In the genomic region with DNA sequence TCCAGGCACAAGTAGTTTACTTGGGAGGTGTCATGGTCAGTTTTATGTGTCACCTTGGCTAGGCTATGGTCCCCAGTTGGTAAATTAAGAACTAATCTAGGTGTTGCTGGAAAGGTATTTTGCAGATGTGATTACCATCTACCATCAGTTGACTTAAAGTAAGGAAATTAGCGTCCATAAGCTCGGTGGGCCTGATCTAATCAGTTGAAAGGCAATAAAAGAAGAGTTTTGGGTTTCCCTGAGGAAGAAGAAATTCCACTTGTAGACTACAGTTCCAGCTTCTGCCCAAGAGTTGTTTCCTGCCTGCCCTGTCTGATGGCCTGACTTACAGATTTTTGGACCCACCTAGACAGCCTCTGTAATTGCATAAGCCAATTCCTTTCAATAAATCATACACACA, we compare ENCODE assay signal across 40 cellular contexts.
"Had no signal": no experiment of that assay in that cellular context is flagged by ENCODE, and none has a peak within 500 bp of the region (broad histone marks: within the 10 kb centered on the region; RNA-seq: fewer than 3 reads in every experiment).

No MANE protein-coding gene starts in this region.

- H3K36me3 ChIP-seq: adrenal gland, ascending aorta, brain microvascular endothelial cell, breast epithelium, cardiac muscle cell had no signal

- H3K36me3 Mint-ChIP-seq: activated naive CD4-positive, alpha-beta T cell treated with anti-CD3 and anti-CD28 coated beads, Interleukin-2, amount 10 ng/mL, durations not matched to agents 7 days and 5 days; activated naive CD8-positive, alpha-beta T cell treated with anti-CD3 and anti-CD28 coated beads, Interleukin-2, amount 10 ng/mL, durations not matched to agents 7 days and 5 days had no signal

- H3K9me3 ChIP-seq: adrenal gland, body of pancreas had no signal

- H3K27ac ChIP-seq: adrenal gland, ascending aorta, body of pancreas, brain microvascular endothelial cell, breast epithelium, cardiac muscle cell had no signal

- H3K4me3 ChIP-seq: adrenal gland, ascending aorta, body of pancreas, breast epithelium, cardiac muscle cell had no signal

- FAIRE-seq: astrocyte, bronchial epithelial cell had no signal

- DNase-seq: activated effector memory CD4-positive, alpha-beta T cell treated with anti-CD3 and anti-CD28 coated beads, Interleukin-2, amount 50 U/mL, for 16 hours; activated effector memory CD4-positive, alpha-beta T cell treated with Interleukin-2 at 50 U/mL for 16 hours; activated gamma-delta T cell; activated gamma-delta T cell treated with Interleukin-2 at 50 U/mL for 16 hours; activated naive CD4-positive, alpha-beta T cell; activated naive CD4-positive, alpha-beta T cell treated with anti-CD3 and anti-CD28 coated beads for 36 hours; activated naive CD4-positive, alpha-beta T cell treated with anti-CD3 and anti-CD28 coated beads, Interleukin-2, amount 10 ng/mL, durations not matched to agents 7 days and 5 days; activated naive CD4-positive, alpha-beta T cell treated with anti-CD3 and anti-CD28 coated beads, Interleukin-2, amount 50 U/mL, for 16 hours; activated naive CD4-positive, alpha-beta T cell treated with Interleukin-2 at 50 U/mL for 16 hours; activated naive CD8-positive, alpha-beta T cell treated with anti-CD3 and anti-CD28 coated beads for 36 hours; activated naive CD8-positive, alpha-beta T cell treated with anti-CD3 and anti-CD28 coated beads, Interleukin-2, amount 10 ng/mL, durations not matched to agents 7 days and 5 days; activated naive CD8-positive, alpha-beta T cell treated with anti-CD3 and anti-CD28 coated beads, Interleukin-2, amount 50 U/mL, for 24 hours; activated T-cell treated with anti-CD3 and anti-CD28 coated beads, Interleukin-2, amount 50 U/mL, for 1 hour; activated T-cell treated with anti-CD3 and anti-CD28 coated beads, Interleukin-2, amount 50 U/mL, for 24 hours; activated T-cell treated with anti-CD3 and anti-CD28 coated beads, Interleukin-2, amount 50 U/mL, for 4 hours; activated T-cell treated with anti-CD3 and anti-CD28 coated beads, Interleukin-2, amount 50 U/mL, for 48 hours; activated T-cell treated with anti-CD3 and anti-CD28 coated beads, Interleukin-2, amount 50 U/mL, for 72 hours; adrenal gland; amniotic stem cell; amygdala; anterior cingulate cortex; aorta; body of pancreas; brain microvascular endothelial cell; caudate nucleus; central memory CD4-positive, alpha-beta T cell; cerebellar nuclear complex had no signal

- H3K4me1 ChIP-seq: adrenal gland, ascending aorta, body of pancreas, breast epithelium had no signal

- H3K4me1 Mint-ChIP-seq: activated naive CD4-positive, alpha-beta T cell treated with anti-CD3 and anti-CD28 coated beads, Interleukin-2, amount 10 ng/mL, durations not matched to agents 7 days and 5 days; activated naive CD8-positive, alpha-beta T cell treated with anti-CD3 and anti-CD28 coated beads, Interleukin-2, amount 10 ng/mL, durations not matched to agents 7 days and 5 days; activated T-helper 17 cell treated with anti-CD3 and anti-CD28 coated beads, Interleukin-2, amount 50 U/mL, for 72 hours; central memory CD8-positive, alpha-beta T cell had no signal

- H3K27me3 Mint-ChIP-seq: activated naive CD4-positive, alpha-beta T cell treated with anti-CD3 and anti-CD28 coated beads, Interleukin-2, amount 50 U/mL, for 24 hours; activated naive CD8-positive, alpha-beta T cell; activated naive CD8-positive, alpha-beta T cell treated with anti-CD3 and anti-CD28 coated beads for 36 hours; activated naive CD8-positive, alpha-beta T cell treated with anti-CD3 and anti-CD28 coated beads, Interleukin-2, amount 10 ng/mL, durations not matched to agents 7 days and 5 days; activated T-cell treated with anti-CD3 and anti-CD28 coated beads, Interleukin-2, amount 50 U/mL, for 24 hours; central memory CD8-positive, alpha-beta T cell had no signal

- H3K4me3 Mint-ChIP-seq: activated naive CD4-positive, alpha-beta T cell treated with anti-CD3 and anti-CD28 coated beads for 36 hours; activated naive CD4-positive, alpha-beta T cell treated with anti-CD3 and anti-CD28 coated beads, Interleukin-2, amount 10 ng/mL, durations not matched to agents 7 days and 5 days; activated naive CD4-positive, alpha-beta T cell treated with anti-CD3 and anti-CD28 coated beads, Interleukin-2, amount 50 U/mL, for 24 hours; activated naive CD8-positive, alpha-beta T cell; activated naive CD8-positive, alpha-beta T cell treated with anti-CD3 and anti-CD28 coated beads for 36 hours; activated naive CD8-positive, alpha-beta T cell treated with anti-CD3 and anti-CD28 coated beads, Interleukin-2, amount 10 ng/mL, durations not matched to agents 7 days and 5 days; activated naive CD8-positive, alpha-beta T cell treated with anti-CD3 and anti-CD28 coated beads, Interleukin-2, amount 50 U/mL, for 24 hours; activated T-cell treated with anti-CD3 and anti-CD28 coated beads, Interleukin-2, amount 50 U/mL, for 24 hours; activated T-cell treated with anti-CD3 and anti-CD28 coated beads, Interleukin-2, amount 50 U/mL, for 4 hours; activated T-cell treated with anti-CD3 and anti-CD28 coated beads, Interleukin-2, amount 50 U/mL, for 72 hours; activated T-helper 1 cell treated with anti-CD3 and anti-CD28 coated beads, Interleukin-12 subunit alpha, Interleukin-12 subunit beta, Interleukin-2, Interleukin-4 antibody, amounts not matched to agents 30 ng/mL and 10 ng/mL and 1 ng/mL, durations not matched to agents 14 hours and 24 hours and 36 hours; activated T-helper 17 cell treated with anti-CD3 and anti-CD28 coated beads, Interleukin-2, amount 50 U/mL, for 72 hours; brain; central memory CD8-positive, alpha-beta T cell had no signal

- H3K27me3 ChIP-seq: adrenal gland, ascending aorta, body of pancreas, brain microvascular endothelial cell, breast epithelium, cardiac muscle cell had no signal

- ATAC-seq: activated naive CD4-positive, alpha-beta T cell treated with anti-CD3 and anti-CD28 coated beads, Interleukin-2, amount 50 U/mL, for 72 hours; activated naive CD8-positive, alpha-beta T cell treated with anti-CD3 and anti-CD28 coated beads, Interleukin-2, amount 50 U/mL, for 24 hours; activated T-cell treated with anti-CD3 and anti-CD28 coated beads, Interleukin-2, amount 50 U/mL, for 4 hours; activated T-cell treated with anti-CD3 and anti-CD28 coated beads, Interleukin-2, amount 50 U/mL, for 72 hours; activated T-helper 17 cell treated with anti-CD3 and anti-CD28 coated beads, Interleukin-2, amount 50 U/mL, for 72 hours; body of pancreas had no signal

- H3K27ac Mint-ChIP-seq: activated naive CD4-positive, alpha-beta T cell treated with anti-CD3 and anti-CD28 coated beads for 36 hours; activated naive CD4-positive, alpha-beta T cell treated with anti-CD3 and anti-CD28 coated beads, Interleukin-2, amount 10 ng/mL, durations not matched to agents 7 days and 5 days; activated naive CD4-positive, alpha-beta T cell treated with anti-CD3 and anti-CD28 coated beads, Interleukin-2, amount 50 U/mL, for 24 hours; activated naive CD4-positive, alpha-beta T cell treated with anti-CD3 and anti-CD28 coated beads, Interleukin-2, amount 50 U/mL, for 72 hours; activated naive CD8-positive, alpha-beta T cell; activated naive CD8-positive, alpha-beta T cell treated with anti-CD3 and anti-CD28 coated beads for 36 hours; activated naive CD8-positive, alpha-beta T cell treated with anti-CD3 and anti-CD28 coated beads, Interleukin-2, amount 10 ng/mL, durations not matched to agents 7 days and 5 days; activated naive CD8-positive, alpha-beta T cell treated with anti-CD3 and anti-CD28 coated beads, Interleukin-2, amount 50 U/mL, for 24 hours; activated T-cell treated with anti-CD3 and anti-CD28 coated beads, Interleukin-2, amount 50 U/mL, for 24 hours; activated T-cell treated with anti-CD3 and anti-CD28 coated beads, Interleukin-2, amount 50 U/mL, for 72 hours; activated T-helper 1 cell treated with anti-CD3 and anti-CD28 coated beads, Interleukin-12 subunit alpha, Interleukin-12 subunit beta, Interleukin-2, Interleukin-4 antibody, amounts not matched to agents 30 ng/mL and 10 ng/mL and 1 ng/mL, durations not matched to agents 14 hours and 24 hours and 36 hours; activated T-helper 17 cell treated with anti-CD3 and anti-CD28 coated beads, Interleukin-2, amount 50 U/mL, for 72 hours; activated T-helper 2 cell treated with anti-CD3 and anti-CD28 coated beads, Interferon-gamma antibody, Interleukin-2, Interleukin-4, amounts not matched to agents 10 μg/mL and 5 μg/mL and 100 μg/mL, durations not matched to agents 14 hours and 24 hours and 36 hours had no signal
